Comparison of ENCODE assay signal across 1 cellular context in the genomic region with DNA sequence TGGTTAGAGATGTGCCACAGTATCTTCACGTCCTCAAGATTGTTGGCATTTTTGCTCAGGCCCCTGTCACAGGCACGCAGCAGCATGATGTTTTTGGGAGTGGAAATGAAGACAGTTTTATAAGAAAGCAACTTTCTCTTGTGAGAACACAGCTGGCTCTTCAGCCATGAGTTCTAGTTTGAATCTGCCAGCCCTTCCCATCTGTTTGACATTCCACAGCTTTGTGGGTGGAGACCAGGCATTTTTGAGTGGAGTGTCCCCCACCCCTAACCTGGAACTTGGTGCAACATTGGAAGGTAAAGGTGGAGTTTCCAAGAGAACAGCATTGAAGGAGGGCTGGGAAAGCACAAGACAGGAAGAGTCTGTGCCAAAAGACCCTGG.
TF ChIP-seq lines count a peak whose summit lies in the region.

No MANE protein-coding gene starts in this region.

TF ChIP-seq in WTC11, 78 proteins besides CTCF, POLR2A, EP300 and RAD21 (continued from another document):
- TF ChIP-seq ZNF263 (CRISPR knock-in tag; IDR thresholded peaks at IDR 0.05; ENCODE audit: low read depth): no peak
- TF ChIP-seq, protein P1, sequence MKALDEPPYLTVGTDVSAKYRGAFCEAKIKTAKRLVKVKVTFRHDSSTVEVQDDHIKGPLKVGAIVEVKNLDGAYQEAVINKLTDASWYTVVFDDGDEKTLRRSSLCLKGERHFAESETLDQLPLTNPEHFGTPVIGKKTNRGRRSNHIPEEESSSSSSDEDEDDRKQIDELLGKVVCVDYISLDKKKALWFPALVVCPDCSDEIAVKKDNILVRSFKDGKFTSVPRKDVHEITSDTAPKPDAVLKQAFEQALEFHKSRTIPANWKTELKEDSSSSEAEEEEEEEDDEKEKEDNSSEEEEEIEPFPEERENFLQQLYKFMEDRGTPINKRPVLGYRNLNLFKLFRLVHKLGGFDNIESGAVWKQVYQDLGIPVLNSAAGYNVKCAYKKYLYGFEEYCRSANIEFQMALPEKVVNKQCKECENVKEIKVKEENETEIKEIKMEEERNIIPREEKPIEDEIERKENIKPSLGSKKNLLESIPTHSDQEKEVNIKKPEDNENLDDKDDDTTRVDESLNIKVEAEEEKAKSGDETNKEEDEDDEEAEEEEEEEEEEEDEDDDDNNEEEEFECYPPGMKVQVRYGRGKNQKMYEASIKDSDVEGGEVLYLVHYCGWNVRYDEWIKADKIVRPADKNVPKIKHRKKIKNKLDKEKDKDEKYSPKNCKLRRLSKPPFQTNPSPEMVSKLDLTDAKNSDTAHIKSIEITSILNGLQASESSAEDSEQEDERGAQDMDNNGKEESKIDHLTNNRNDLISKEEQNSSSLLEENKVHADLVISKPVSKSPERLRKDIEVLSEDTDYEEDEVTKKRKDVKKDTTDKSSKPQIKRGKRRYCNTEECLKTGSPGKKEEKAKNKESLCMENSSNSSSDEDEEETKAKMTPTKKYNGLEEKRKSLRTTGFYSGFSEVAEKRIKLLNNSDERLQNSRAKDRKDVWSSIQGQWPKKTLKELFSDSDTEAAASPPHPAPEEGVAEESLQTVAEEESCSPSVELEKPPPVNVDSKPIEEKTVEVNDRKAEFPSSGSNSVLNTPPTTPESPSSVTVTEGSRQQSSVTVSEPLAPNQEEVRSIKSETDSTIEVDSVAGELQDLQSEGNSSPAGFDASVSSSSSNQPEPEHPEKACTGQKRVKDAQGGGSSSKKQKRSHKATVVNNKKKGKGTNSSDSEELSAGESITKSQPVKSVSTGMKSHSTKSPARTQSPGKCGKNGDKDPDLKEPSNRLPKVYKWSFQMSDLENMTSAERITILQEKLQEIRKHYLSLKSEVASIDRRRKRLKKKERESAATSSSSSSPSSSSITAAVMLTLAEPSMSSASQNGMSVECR (CRISPR knock-in tag; IDR thresholded peaks at IDR 0.05; ENCODE audit: borderline replicate concordance): no peak
- TF ChIP-seq, protein P2, sequence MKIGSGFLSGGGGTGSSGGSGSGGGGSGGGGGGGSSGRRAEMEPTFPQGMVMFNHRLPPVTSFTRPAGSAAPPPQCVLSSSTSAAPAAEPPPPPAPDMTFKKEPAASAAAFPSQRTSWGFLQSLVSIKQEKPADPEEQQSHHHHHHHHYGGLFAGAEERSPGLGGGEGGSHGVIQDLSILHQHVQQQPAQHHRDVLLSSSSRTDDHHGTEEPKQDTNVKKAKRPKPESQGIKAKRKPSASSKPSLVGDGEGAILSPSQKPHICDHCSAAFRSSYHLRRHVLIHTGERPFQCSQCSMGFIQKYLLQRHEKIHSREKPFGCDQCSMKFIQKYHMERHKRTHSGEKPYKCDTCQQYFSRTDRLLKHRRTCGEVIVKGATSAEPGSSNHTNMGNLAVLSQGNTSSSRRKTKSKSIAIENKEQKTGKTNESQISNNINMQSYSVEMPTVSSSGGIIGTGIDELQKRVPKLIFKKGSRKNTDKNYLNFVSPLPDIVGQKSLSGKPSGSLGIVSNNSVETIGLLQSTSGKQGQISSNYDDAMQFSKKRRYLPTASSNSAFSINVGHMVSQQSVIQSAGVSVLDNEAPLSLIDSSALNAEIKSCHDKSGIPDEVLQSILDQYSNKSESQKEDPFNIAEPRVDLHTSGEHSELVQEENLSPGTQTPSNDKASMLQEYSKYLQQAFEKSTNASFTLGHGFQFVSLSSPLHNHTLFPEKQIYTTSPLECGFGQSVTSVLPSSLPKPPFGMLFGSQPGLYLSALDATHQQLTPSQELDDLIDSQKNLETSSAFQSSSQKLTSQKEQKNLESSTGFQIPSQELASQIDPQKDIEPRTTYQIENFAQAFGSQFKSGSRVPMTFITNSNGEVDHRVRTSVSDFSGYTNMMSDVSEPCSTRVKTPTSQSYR (CRISPR knock-in tag; IDR thresholded peaks at IDR 0.05): no peak
- TF ChIP-seq, protein P3, sequence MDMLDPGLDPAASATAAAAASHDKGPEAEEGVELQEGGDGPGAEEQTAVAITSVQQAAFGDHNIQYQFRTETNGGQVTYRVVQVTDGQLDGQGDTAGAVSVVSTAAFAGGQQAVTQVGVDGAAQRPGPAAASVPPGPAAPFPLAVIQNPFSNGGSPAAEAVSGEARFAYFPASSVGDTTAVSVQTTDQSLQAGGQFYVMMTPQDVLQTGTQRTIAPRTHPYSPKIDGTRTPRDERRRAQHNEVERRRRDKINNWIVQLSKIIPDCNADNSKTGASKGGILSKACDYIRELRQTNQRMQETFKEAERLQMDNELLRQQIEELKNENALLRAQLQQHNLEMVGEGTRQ (CRISPR knock-in tag; IDR thresholded peaks at IDR 0.05): no peak
- TF ChIP-seq, protein P4, sequence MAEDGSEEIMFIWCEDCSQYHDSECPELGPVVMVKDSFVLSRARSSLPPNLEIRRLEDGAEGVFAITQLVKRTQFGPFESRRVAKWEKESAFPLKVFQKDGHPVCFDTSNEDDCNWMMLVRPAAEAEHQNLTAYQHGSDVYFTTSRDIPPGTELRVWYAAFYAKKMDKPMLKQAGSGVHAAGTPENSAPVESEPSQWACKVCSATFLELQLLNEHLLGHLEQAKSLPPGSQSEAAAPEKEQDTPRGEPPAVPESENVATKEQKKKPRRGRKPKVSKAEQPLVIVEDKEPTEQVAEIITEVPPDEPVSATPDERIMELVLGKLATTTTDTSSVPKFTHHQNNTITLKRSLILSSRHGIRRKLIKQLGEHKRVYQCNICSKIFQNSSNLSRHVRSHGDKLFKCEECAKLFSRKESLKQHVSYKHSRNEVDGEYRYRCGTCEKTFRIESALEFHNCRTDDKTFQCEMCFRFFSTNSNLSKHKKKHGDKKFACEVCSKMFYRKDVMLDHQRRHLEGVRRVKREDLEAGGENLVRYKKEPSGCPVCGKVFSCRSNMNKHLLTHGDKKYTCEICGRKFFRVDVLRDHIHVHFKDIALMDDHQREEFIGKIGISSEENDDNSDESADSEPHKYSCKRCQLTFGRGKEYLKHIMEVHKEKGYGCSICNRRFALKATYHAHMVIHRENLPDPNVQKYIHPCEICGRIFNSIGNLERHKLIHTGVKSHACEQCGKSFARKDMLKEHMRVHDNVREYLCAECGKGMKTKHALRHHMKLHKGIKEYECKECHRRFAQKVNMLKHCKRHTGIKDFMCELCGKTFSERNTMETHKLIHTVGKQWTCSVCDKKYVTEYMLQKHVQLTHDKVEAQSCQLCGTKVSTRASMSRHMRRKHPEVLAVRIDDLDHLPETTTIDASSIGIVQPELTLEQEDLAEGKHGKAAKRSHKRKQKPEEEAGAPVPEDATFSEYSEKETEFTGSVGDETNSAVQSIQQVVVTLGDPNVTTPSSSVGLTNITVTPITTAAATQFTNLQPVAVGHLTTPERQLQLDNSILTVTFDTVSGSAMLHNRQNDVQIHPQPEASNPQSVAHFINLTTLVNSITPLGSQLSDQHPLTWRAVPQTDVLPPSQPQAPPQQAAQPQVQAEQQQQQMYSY (CRISPR knock-in tag; IDR thresholded peaks at IDR 0.05): no peak
- no peak for TF ChIP-seq OVOL2 (CRISPR knock-in tag; IDR thresholded peaks at IDR 0.05; ENCODE audit: borderline replicate concordance)
- TF ChIP-seq, protein P5, sequence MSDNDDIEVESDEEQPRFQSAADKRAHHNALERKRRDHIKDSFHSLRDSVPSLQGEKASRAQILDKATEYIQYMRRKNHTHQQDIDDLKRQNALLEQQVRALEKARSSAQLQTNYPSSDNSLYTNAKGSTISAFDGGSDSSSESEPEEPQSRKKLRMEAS (CRISPR knock-in tag; IDR thresholded peaks at IDR 0.05): no peak
- no peak for TF ChIP-seq ZNF121 (CRISPR knock-in tag; IDR thresholded peaks at IDR 0.05)
- TF ChIP-seq RELA (CRISPR knock-in tag; IDR thresholded peaks at IDR 0.05; ENCODE audit: borderline replicate concordance): no peak
